1 cellular context compared by ENCODE assay signal in genomic region chr10:77417359-77417758, GRCh38.
TF ChIP-seq lines count a peak whose summit lies in the region.

No MANE protein-coding gene starts in this region.

TF ChIP-seq in IMR-90, 13 proteins besides CTCF, POLR2A, EP300 and RAD21:
- TF ChIP-seq MXI1 (IDR thresholded peaks at IDR 0.05; ENCODE audit: borderline replicate concordance, low read depth, low read length), result no peak
- no peak for TF ChIP-seq SMC3 (IDR thresholded peaks at IDR 0.05; ENCODE audit: low read depth, low read length)
- no peak for TF ChIP-seq CHD1 (IDR thresholded peaks at IDR 0.05; ENCODE audit: low read depth, low read length)
- no peak for TF ChIP-seq FOS (IDR thresholded peaks at IDR 0.05; ENCODE audit: low read depth, low read length)
- TF ChIP-seq MAZ (IDR thresholded peaks at IDR 0.05; ENCODE audit: borderline replicate concordance, low read depth, low read length), result no peak
- no peak for TF ChIP-seq CEBPB (IDR thresholded peaks at IDR 0.05; ENCODE audit: low read depth, low read length)
- TF ChIP-seq ELK1 (IDR thresholded peaks at IDR 0.05; ENCODE audit: borderline replicate concordance, low read depth, low read length), result no peak
- no peak for TF ChIP-seq MAFK (IDR thresholded peaks at IDR 0.05; ENCODE audit: low read depth, low read length)
- no peak for TF ChIP-seq BHLHE40 (IDR thresholded peaks at IDR 0.05; ENCODE audit: low read depth, low read length)
- TF ChIP-seq, protein P1, sequence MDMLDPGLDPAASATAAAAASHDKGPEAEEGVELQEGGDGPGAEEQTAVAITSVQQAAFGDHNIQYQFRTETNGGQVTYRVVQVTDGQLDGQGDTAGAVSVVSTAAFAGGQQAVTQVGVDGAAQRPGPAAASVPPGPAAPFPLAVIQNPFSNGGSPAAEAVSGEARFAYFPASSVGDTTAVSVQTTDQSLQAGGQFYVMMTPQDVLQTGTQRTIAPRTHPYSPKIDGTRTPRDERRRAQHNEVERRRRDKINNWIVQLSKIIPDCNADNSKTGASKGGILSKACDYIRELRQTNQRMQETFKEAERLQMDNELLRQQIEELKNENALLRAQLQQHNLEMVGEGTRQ (IDR thresholded peaks at IDR 0.05; ENCODE audit: low read depth, low read length), result no peak
- TF ChIP-seq RFX5 (IDR thresholded peaks at IDR 0.05; ENCODE audit: low read depth, low read length), result no peak
- TF ChIP-seq RCOR1 (IDR thresholded peaks at IDR 0.05; ENCODE audit: insufficient replicate concordance, low read length), result no peak
- TF ChIP-seq NFE2L2 (IDR thresholded peaks at IDR 0.05; ENCODE audit: low read depth, low read length), result no peak
